In the genomic region with DNA sequence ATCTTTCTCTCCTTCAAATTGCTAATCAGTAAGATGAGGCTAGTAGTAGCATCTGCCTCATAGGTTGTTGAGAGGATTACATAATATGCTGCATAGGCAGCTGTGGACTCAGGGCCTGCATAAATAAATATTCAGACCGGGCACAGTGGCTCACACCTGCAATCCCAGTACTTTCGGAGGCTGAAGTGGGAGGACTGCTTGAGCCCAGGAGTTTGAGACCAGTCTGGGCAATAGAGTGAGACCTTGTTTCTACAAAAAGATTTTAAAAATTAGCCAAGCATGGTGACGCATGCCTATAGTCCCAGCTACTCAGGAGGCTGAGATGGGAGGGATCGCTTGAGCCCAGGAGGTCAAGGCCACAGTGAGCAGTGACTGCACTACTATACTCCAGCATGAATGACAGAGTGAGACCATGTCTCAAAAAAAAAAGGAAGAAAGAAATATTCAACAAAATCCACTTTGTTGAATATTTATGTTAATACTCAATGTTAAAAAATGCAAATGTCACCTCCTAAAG, we compare ENCODE assay signal across 21 cellular contexts.
"Had no signal": no experiment of that assay in that cellular context is flagged by ENCODE, and none has a peak within 500 bp of the region (broad histone marks: within the 10 kb centered on the region; RNA-seq: fewer than 3 reads in every experiment).

No MANE protein-coding gene starts in this region.

- H3K27ac ChIP-seq: dorsolateral prefrontal cortex, lower lobe of right lung, neutrophil, pancreas, suprapubic skin, thyroid gland, vagina had no signal

- H3K9me3 Mint-ChIP-seq: immature natural killer cell; natural killer cell; stimulated activated naive CD8-positive, alpha-beta T cell treated with anti-CD3 and anti-CD28 coated beads, Interleukin-15, amount 100 ng/mL, for 72 hours had no signal

- H3K27me3 Mint-ChIP-seq: progenitor cell of endocrine pancreas had no signal

- H3K4me3 ChIP-seq: dorsolateral prefrontal cortex, lower lobe of right lung, pancreas, smooth muscle cell, suprapubic skin, thyroid gland, vagina had no signal

- H3K36me3 ChIP-seq: lower lobe of right lung, neutrophil, pancreas, suprapubic skin, thyroid gland, vagina had no signal

- H3K4me1 Mint-ChIP-seq: stimulated activated naive CD8-positive, alpha-beta T cell treated with anti-CD3 and anti-CD28 coated beads, Interleukin-15, amount 100 ng/mL, for 72 hours had no signal

- H3K4me3 Mint-ChIP-seq: immature natural killer cell; natural killer cell; stimulated activated naive CD8-positive, alpha-beta T cell treated with anti-CD3 and anti-CD28 coated beads, Interleukin-15, amount 100 ng/mL, for 72 hours had no signal

- DNase-seq: dorsolateral prefrontal cortex; effector CD4-positive, alpha-beta T cell; hypothalamus; immature natural killer cell; left ventricle myocardium superior; lower lobe of right lung; natural killer cell; pancreas; stimulated activated CD4-positive, alpha-beta T cell treated with anti-CD3 and anti-CD28 coated beads, Interleukin-12 subunit alpha, Interleukin-12 subunit beta, amount 100 ng/mL, for 4 hours; stimulated activated CD4-positive, alpha-beta T cell treated with anti-CD3 and anti-CD28 coated beads, Interleukin-1b, Interleukin-23, amount 100 ng/mL, for 48 hours; stimulated activated CD4-positive, alpha-beta T cell treated with anti-CD3 and anti-CD28 coated beads, Interleukin-4, amount 100 ng/mL, for 1 hour; stimulated activated CD8-positive, alpha-beta memory T cell treated with anti-CD3 and anti-CD28 coated beads, Interleukin-4, amount 100 ng/mL, for 48 hours; stimulated activated naive CD4-positive, alpha-beta T cell; stimulated activated naive CD8-positive, alpha-beta T cell treated with anti-CD3 and anti-CD28 coated beads, Interleukin-15, amount 100 ng/mL, for 72 hours; thyroid gland; trophoblast cell had no signal

- H3K27me3 ChIP-seq: dorsolateral prefrontal cortex, pancreas, suprapubic skin, thyroid gland, vagina had no signal

- H3K9me3 ChIP-seq: lower lobe of right lung, neutrophil, pancreas, suprapubic skin, thyroid gland, vagina had no signal

- H3K36me3 Mint-ChIP-seq: immature natural killer cell, natural killer cell had no signal

- H3K27ac Mint-ChIP-seq: immature natural killer cell; natural killer cell; progenitor cell of endocrine pancreas; stimulated activated naive CD8-positive, alpha-beta T cell treated with anti-CD3 and anti-CD28 coated beads, Interleukin-15, amount 100 ng/mL, for 72 hours had no signal

- H3K4me1 ChIP-seq: lower lobe of right lung, suprapubic skin, vagina had no signal
